28 cellular contexts compared by ENCODE assay signal in genomic region chr7:120898710-120899499, GRCh38. TPM values are rescaled to one million over a fixed set of nuclear protein-coding genes. Genes with fewer than 3 reads are reported as not detected.
A peak's percentile ranks its signal among the peaks of the same experiment; 100 is the strongest.
DNase-seq lines count a peak whose midpoint lies in the region; ATAC-seq, FAIRE-seq and TF ChIP-seq lines count a peak whose summit lies in the region.
"Had no signal": no experiment of that assay in that cellular context is flagged by ENCODE, and none has a peak within 500 bp of the region (broad histone marks: within the 10 kb centered on the region; RNA-seq: fewer than 3 reads in every experiment).

No MANE protein-coding gene starts in this region.

- no peak overlapping the region for H3K4me3 Mint-ChIP-seq in T-helper 2 cell treated with Interferon-gamma antibody and Interleukin-4, amounts not matched to agents 5 μg/mL and 100 μg/mL, for 36 hours
- H3K4me3 Mint-ChIP-seq: activated CD8-positive, alpha-beta T cell treated with anti-CD3 and anti-CD28 coated beads for 36 hours; activated naive CD8-positive, alpha-beta T cell treated with anti-CD3 and anti-CD28 coated beads, Interleukin-2, amount 10 ng/mL, durations not matched to agents 7 days and 5 days; central memory CD8-positive, alpha-beta T cell; neural progenitor cell; stimulated activated naive CD8-positive, alpha-beta T cell treated with anti-CD3 and anti-CD28 coated beads, Interleukin-15, amount 100 ng/mL, for 72 hours; WTC11 had no signal

- no peaks in the 10 kb centered on the region for H3K36me3 Mint-ChIP-seq in T-helper 2 cell treated with Interferon-gamma antibody and Interleukin-4, amounts not matched to agents 5 μg/mL and 100 μg/mL, for 36 hours (ENCODE audit: low read depth)
- H3K36me3 Mint-ChIP-seq: activated naive CD8-positive, alpha-beta T cell treated with anti-CD3 and anti-CD28 coated beads, Interleukin-2, amount 10 ng/mL, durations not matched to agents 7 days and 5 days had no signal

- DNase-seq in endothelial cell of umbilical vein (ENCODE audit: low read depth, low spot score) (no peak), hepatic stellate cell (ENCODE audit: low spot score) (no peak)
- DNase-seq in NK-92 treated with Interleukin-12 subunit alpha and Interleukin-12 subunit beta, amount 100 ng/mL, for 24 hours (lab: John Stamatoyannopoulos, UW) = no peak
- DNase-seq in T-helper 2 cell treated with Interferon-gamma antibody and Interleukin-4, amounts not matched to agents 5 μg/mL and 100 μg/mL, for 36 hours (ENCODE audit: low spot score) = no peak
- DNase-seq: activated CD8-positive, alpha-beta T cell treated with anti-CD3 and anti-CD28 coated beads for 36 hours; activated effector memory CD4-positive, alpha-beta T cell treated with anti-CD3 and anti-CD28 coated beads, Interleukin-2, amount 50 U/mL, for 16 hours; activated naive CD8-positive, alpha-beta T cell treated with anti-CD3 and anti-CD28 coated beads, Interleukin-2, amount 10 ng/mL, durations not matched to agents 7 days and 5 days; activated T-cell treated with anti-CD3 and anti-CD28 coated beads for 4 hours; C1 segment of cervical spinal cord; Caco-2; dermis blood vessel endothelial cell; Kasumi-1; kidney; mammary epithelial cell; NCI-H510A; sigmoid colon; stimulated activated CD4-positive, alpha-beta T cell treated with anti-CD3 and anti-CD28 coated beads, Interleukin-15, amount 100 ng/mL, for 24 hours; stimulated activated naive CD8-positive, alpha-beta T cell treated with anti-CD3 and anti-CD28 coated beads, Interleukin-15, amount 100 ng/mL, for 72 hours; T1000; thyroid gland had no signal

- ATAC-seq in GM18511 (IDR thresholded peaks at IDR 0.05; ENCODE audit: unreplicated experiment) (peak; percentile 61), GM21390 (IDR thresholded peaks at IDR 0.05; ENCODE audit: unreplicated experiment) (peak; percentile 55), HG03432 (IDR thresholded peaks at IDR 0.05; ENCODE audit: unreplicated experiment) (peak; percentile 71)
- ATAC-seq: activated CD8-positive, alpha-beta T cell treated with anti-CD3 and anti-CD28 coated beads for 36 hours; stimulated activated naive CD8-positive, alpha-beta T cell treated with anti-CD3 and anti-CD28 coated beads, Interleukin-15, amount 100 ng/mL, for 72 hours; WTC11 had no signal

- H3K9me3 ChIP-seq in endothelial cell of umbilical vein (replicated peaks; ENCODE audit: control insufficient read depth, insufficient read depth, low read length) = no peaks in the 10 kb centered on the region
- H3K9me3 ChIP-seq: thyroid gland had no signal

- H3K27ac ChIP-seq in endothelial cell of umbilical vein (ENCODE audit: insufficient read depth, low read depth, low read length) = no peak overlapping the region
- H3K27ac ChIP-seq: neural progenitor cell, sigmoid colon, thyroid gland had no signal

- no peak overlapping the region for H3K4me3 ChIP-seq in endothelial cell of umbilical vein (replicated peaks in 1 of 3; ENCODE audit: insufficient read depth in 1 of 3, low read depth in 1 of 3, low read length in 3 of 3)
- H3K4me3 ChIP-seq: HAP-1, neural progenitor cell, sigmoid colon, thyroid gland had no signal

- H2AFZ ChIP-seq in endothelial cell of umbilical vein (ENCODE audit: low read depth, low read length) = no peak overlapping the region
- H2AFZ ChIP-seq: neural progenitor cell had no signal

- no peaks in the 10 kb centered on the region for H3K4me1 Mint-ChIP-seq in T-helper 2 cell treated with Interferon-gamma antibody and Interleukin-4, amounts not matched to agents 5 μg/mL and 100 μg/mL, for 36 hours (ENCODE audit: low read depth)
- H3K4me1 Mint-ChIP-seq: activated naive CD8-positive, alpha-beta T cell treated with anti-CD3 and anti-CD28 coated beads, Interleukin-2, amount 10 ng/mL, durations not matched to agents 7 days and 5 days; central memory CD8-positive, alpha-beta T cell; neural progenitor cell; stimulated activated naive CD8-positive, alpha-beta T cell treated with anti-CD3 and anti-CD28 coated beads, Interleukin-15, amount 100 ng/mL, for 72 hours; WTC11 had no signal

- CTCF ChIA-PET in endothelial cell of umbilical vein (lab: Charles Lee) = interaction anchor here (1.2 to 1.3 kb wide), 2 partner anchors 8 to 41 kb away, joined by 3 read pairs; partner anchors contain the start of gene TSPAN12

- no peaks in the 10 kb centered on the region for H3K9me1 ChIP-seq in endothelial cell of umbilical vein (replicated peaks; ENCODE audit: control insufficient read depth, extremely low read depth, insufficient read depth, low read length)

- TF ChIP-seq POLR2A in endothelial cell of umbilical vein (IDR thresholded peaks at IDR 0.05; ENCODE audit: low read depth, low read length) = no peak

- dilution Hi-C loops in endothelial cell of umbilical vein (cut with MboI; ENCODE audit: extremely low pct_ligation_motif_present, low sequenced_read_pairs) = no loop called here

- H4K20me1 ChIP-seq in endothelial cell of umbilical vein (replicated peaks; ENCODE audit: control insufficient read depth, extremely low read depth, insufficient read depth, low read length) = no peaks in the 10 kb centered on the region

- H3K4me1 ChIP-seq in endothelial cell of umbilical vein (ENCODE audit: control insufficient read depth, extremely low read depth, insufficient read depth, low read length) = no peaks in the 10 kb centered on the region
- H3K4me1 ChIP-seq: Caco-2, HAP-1, neural progenitor cell, sigmoid colon, thyroid gland had no signal

- POLR2A ChIA-PET in endothelial cell of umbilical vein (lab: Charles Lee) = no interaction called here

- no peak for TF ChIP-seq CTCF in endothelial cell of umbilical vein (IDR thresholded peaks at IDR 0.05; ENCODE audit: extremely low read depth in 1 of 2, insufficient read depth in 1 of 2, low read depth in 1 of 2, low read length in 2 of 2)

- no peaks in the 10 kb centered on the region for H3K27me3 Mint-ChIP-seq in T-helper 2 cell treated with Interferon-gamma antibody and Interleukin-4, amounts not matched to agents 5 μg/mL and 100 μg/mL, for 36 hours (ENCODE audit: low read depth)

- no peak overlapping the region for H3K9ac ChIP-seq in endothelial cell of umbilical vein (replicated peaks; ENCODE audit: extremely low read depth, insufficient read depth, low read length)
- H3K9ac ChIP-seq: neural progenitor cell had no signal

- H3K27ac Mint-ChIP-seq in T-helper 2 cell treated with Interferon-gamma antibody and Interleukin-4, amounts not matched to agents 5 μg/mL and 100 μg/mL, for 36 hours = no peak overlapping the region
- H3K27ac Mint-ChIP-seq: activated CD8-positive, alpha-beta T cell treated with anti-CD3 and anti-CD28 coated beads for 36 hours; activated naive CD8-positive, alpha-beta T cell treated with anti-CD3 and anti-CD28 coated beads, Interleukin-2, amount 10 ng/mL, durations not matched to agents 7 days and 5 days; neural progenitor cell; stimulated activated naive CD8-positive, alpha-beta T cell treated with anti-CD3 and anti-CD28 coated beads, Interleukin-15, amount 100 ng/mL, for 72 hours; WTC11 had no signal

- BruUV-seq in endothelial cell of umbilical vein (replicated peaks; lab: Mats Ljungman, UMichigan) = no TSS peak

- intact Hi-C loops in endothelial cell of umbilical vein (cut with micrococcal nuclease) = no loop called here

- H3K79me2 ChIP-seq in endothelial cell of umbilical vein (ENCODE audit: control insufficient read depth, insufficient read depth, low read length) = no peaks in the 10 kb centered on the region

- no peak for FAIRE-seq in endothelial cell of umbilical vein (lab: Jason Lieb, UNC)
- FAIRE-seq: endometrium, kidney had no signal

- no peak overlapping the region for H3K4me2 ChIP-seq in endothelial cell of umbilical vein (ENCODE audit: insufficient read depth, low read length)
- H3K4me2 ChIP-seq: neural progenitor cell had no signal

- H3K9me3 Mint-ChIP-seq in T-helper 2 cell treated with Interferon-gamma antibody and Interleukin-4, amounts not matched to agents 5 μg/mL and 100 μg/mL, for 36 hours = no peaks in the 10 kb centered on the region
- H3K9me3 Mint-ChIP-seq: central memory CD8-positive, alpha-beta T cell had no signal

- no peaks in the 10 kb centered on the region for H3K27me3 ChIP-seq in endothelial cell of umbilical vein (ENCODE audit: control insufficient read depth in 2 of 2, insufficient read depth in 2 of 2, low read length in 2 of 2)
- H3K27me3 ChIP-seq: neural progenitor cell, sigmoid colon, thyroid gland had no signal

- no peaks in the 10 kb centered on the region for H3K36me3 ChIP-seq in endothelial cell of umbilical vein (ENCODE audit: control insufficient read depth in 2 of 2, extremely low read depth in 1 of 2, insufficient read depth in 2 of 2, low read length in 2 of 2)
- H3K36me3 ChIP-seq: HAP-1, neural progenitor cell, sigmoid colon, thyroid gland had no signal

TF ChIP-seq in endothelial cell of umbilical vein, 7 proteins besides CTCF, POLR2A, EP300 and RAD21:
- TF ChIP-seq GATA2 (IDR thresholded peaks at IDR 0.05; ENCODE audit: insufficient read depth, insufficient read length, low read depth, low read length) (peak; percentile 37), POLR2AphosphoS5 (IDR thresholded peaks at IDR 0.05; ENCODE audit: insufficient read depth, low read depth, low read length) (no peak), MYC (IDR thresholded peaks at IDR 0.05; ENCODE audit: low read depth, low read length) (no peak)

RNA-seq across cellular contexts. Expression of gene TSPAN12, which starts 41.0 kb away (rescaled TPM):
- total RNA-seq in endothelial cell of umbilical vein = 19.0 and 19.8 TPM in 2 replicates
- 6.3 and 9.3 TPM in 2 replicates for polyA plus RNA-seq in endothelial cell of umbilical vein
- 11.9 and 12.3 TPM in 2 replicates for polyA plus RNA-seq in endothelial cell of umbilical vein (2011; cell fraction: cytosol; rRNA removed)
- polyA plus RNA-seq in endothelial cell of umbilical vein (2011; cell fraction: nucleus; rRNA removed) = 6.3 and 9.1 TPM in 2 replicates
- 17.2 and 22.7 TPM in 2 replicates for polyA plus RNA-seq in endothelial cell of umbilical vein (2012)
- polyA minus RNA-seq in endothelial cell of umbilical vein = 19.8 and 29.6 TPM in 2 replicates
- 8.5 TPM for polyA minus RNA-seq in endothelial cell of umbilical vein (2011; cell fraction: cytosol; rRNA and poly(A)+ RNA removed)
- polyA minus RNA-seq in endothelial cell of umbilical vein (2011; cell fraction: nucleus; rRNA and poly(A)+ RNA removed) = 7.8 and 13.0 TPM in 2 replicates
- total RNA-seq: activated CD8-positive, alpha-beta T cell treated with anti-CD3 and anti-CD28 coated beads for 36 hours; activated naive CD8-positive, alpha-beta T cell treated with anti-CD3 and anti-CD28 coated beads, Interleukin-2, amount 10 ng/mL, durations not matched to agents 7 days and 5 days had no signal

RNA-seq across cellular contexts. Expression of gene ING3, which starts 51.7 kb away (rescaled TPM):
- 19.4 and 19.6 TPM in 2 replicates for total RNA-seq in endothelial cell of umbilical vein
- 4.6 and 8.7 TPM in 2 replicates for polyA plus RNA-seq in endothelial cell of umbilical vein
- polyA plus RNA-seq in endothelial cell of umbilical vein (2011; cell fraction: cytosol; rRNA removed) = 11.4 and 11.9 TPM in 2 replicates
- polyA plus RNA-seq in endothelial cell of umbilical vein (2011; cell fraction: nucleus; rRNA removed) = 22.2 and 39.3 TPM in 2 replicates
- polyA plus RNA-seq in endothelial cell of umbilical vein (2012) = 13.2 and 17.1 TPM in 2 replicates
- polyA minus RNA-seq in endothelial cell of umbilical vein = 6.8 and 13.3 TPM in 2 replicates
- polyA minus RNA-seq in endothelial cell of umbilical vein (2011; cell fraction: cytosol; rRNA and poly(A)+ RNA removed) = 7.0 TPM
- polyA minus RNA-seq in endothelial cell of umbilical vein (2011; cell fraction: nucleus; rRNA and poly(A)+ RNA removed) = 24.9 and 41.1 TPM in 2 replicates
